Comparison of ENCODE assay signal across 10 cellular contexts in genomic region chr12:74379114-74379513, GRCh38.
"Had no signal": no experiment of that assay in that cellular context is flagged by ENCODE, and none has a peak within 500 bp of the region (broad histone marks: within the 10 kb centered on the region; RNA-seq: fewer than 3 reads in every experiment).

No MANE protein-coding gene starts in this region.

- H3K36me3 ChIP-seq: HAP-1 had no signal

- H3K4me3 Mint-ChIP-seq: HFFc6 had no signal

- ATAC-seq: HCT116, K562 had no signal

- H3K27ac ChIP-seq: GM23248 had no signal

- FAIRE-seq: HTR-8/SVneo, K562 had no signal

- H3K4me3 ChIP-seq: GM23248, HAP-1, K562 had no signal

- H3K9ac ChIP-seq: GM23248 had no signal

- H3K9me3 ChIP-seq: HAP-1 had no signal

- H2AFZ ChIP-seq: GM23248 had no signal

- DNase-seq: GM23248, GOT3, H7, HFFc6, IMR-90, KG1 had no signal

- H3K27ac Mint-ChIP-seq: HFFc6 had no signal

- H3K4me1 ChIP-seq: HAP-1 had no signal
